In genomic region chr1:31659889-31660288, GRCh38 we compare ENCODE assay signal across 23 cellular contexts. TPM values are rescaled to one million over a fixed set of nuclear protein-coding genes. Genes with fewer than 3 reads are reported as not detected.
"Had no signal": no experiment of that assay in that cellular context is flagged by ENCODE, and none has a peak within 500 bp of the region (broad histone marks: within the 10 kb centered on the region; RNA-seq: fewer than 3 reads in every experiment).

No MANE protein-coding gene starts in this region.

- H3K9me3 Mint-ChIP-seq: naive thymus-derived CD8-positive, alpha-beta T cell; stimulated activated naive CD8-positive, alpha-beta T cell treated with anti-CD3 and anti-CD28 coated beads, Interleukin-15, amount 100 ng/mL, for 72 hours had no signal

- H3K4me1 Mint-ChIP-seq: stimulated activated naive CD8-positive, alpha-beta T cell treated with anti-CD3 and anti-CD28 coated beads, Interleukin-15, amount 100 ng/mL, for 72 hours had no signal

- H3K4me1 ChIP-seq: colonic mucosa, esophagus squamous epithelium, lower lobe of right lung, psoas muscle, vagina had no signal

- H3K36me3 ChIP-seq: colonic mucosa, ovary had no signal

- DNase-seq: colonic mucosa; dermis blood vessel endothelial cell; effector memory CD4-positive, alpha-beta T cell; erythroblast; esophagus squamous epithelium; left ventricle myocardium superior; lower lobe of right lung; naive thymus-derived CD8-positive, alpha-beta T cell; nucleus accumbens; ovary; psoas muscle; right cardiac atrium; sigmoid colon; stimulated activated naive CD4-positive, alpha-beta T cell; stimulated activated naive CD8-positive, alpha-beta T cell treated with anti-CD3 and anti-CD28 coated beads, Interleukin-15, amount 100 ng/mL, for 72 hours; trophoblast cell had no signal

- H3K4me3 Mint-ChIP-seq: naive thymus-derived CD8-positive, alpha-beta T cell; stimulated activated naive CD8-positive, alpha-beta T cell treated with anti-CD3 and anti-CD28 coated beads, Interleukin-15, amount 100 ng/mL, for 72 hours had no signal

- H3K36me3 Mint-ChIP-seq: naive thymus-derived CD8-positive, alpha-beta T cell had no signal

- H3K9me3 ChIP-seq: colonic mucosa, esophagus squamous epithelium, lower lobe of right lung, ovary, psoas muscle, sigmoid colon, suprapubic skin, vagina had no signal

- H3K4me3 ChIP-seq: colonic mucosa, esophagus squamous epithelium, lower lobe of right lung, ovary, psoas muscle, sigmoid colon, suprapubic skin, vagina had no signal

- H3K27me3 ChIP-seq: colonic mucosa, esophagus squamous epithelium, ovary, sigmoid colon, suprapubic skin, vagina had no signal

- H3K27ac ChIP-seq: colonic mucosa, esophagus squamous epithelium, lower lobe of right lung, ovary, psoas muscle, sigmoid colon, suprapubic skin, vagina had no signal

- H3K27ac Mint-ChIP-seq: stimulated activated naive CD8-positive, alpha-beta T cell treated with anti-CD3 and anti-CD28 coated beads, Interleukin-15, amount 100 ng/mL, for 72 hours had no signal

- ATAC-seq: left ventricle myocardium superior; lower lobe of right lung; naive thymus-derived CD8-positive, alpha-beta T cell; psoas muscle; right cardiac atrium; stimulated activated naive CD8-positive, alpha-beta T cell treated with anti-CD3 and anti-CD28 coated beads, Interleukin-15, amount 100 ng/mL, for 72 hours had no signal

RNA-seq across cellular contexts. Expression of gene HCRTR1, which starts 42.4 kb away (rescaled TPM):
- total RNA-seq: colonic mucosa; lower lobe of right lung; myocyte; naive thymus-derived CD8-positive, alpha-beta T cell; ovary; renal cortical epithelial cell; sigmoid colon; skeletal muscle tissue; suprapubic skin; ureter; vagina had no signal
- polyA plus RNA-seq: keratinocyte; naive thymus-derived CD8-positive, alpha-beta T cell; ovary had no signal

RNA-seq across cellular contexts. Expression of gene COL16A1, which starts 43.9 kb away (rescaled TPM):
- total RNA-seq: naive thymus-derived CD8-positive, alpha-beta T cell had no signal
